Comparison of ENCODE assay signal across 9 cellular contexts in the genomic region with DNA sequence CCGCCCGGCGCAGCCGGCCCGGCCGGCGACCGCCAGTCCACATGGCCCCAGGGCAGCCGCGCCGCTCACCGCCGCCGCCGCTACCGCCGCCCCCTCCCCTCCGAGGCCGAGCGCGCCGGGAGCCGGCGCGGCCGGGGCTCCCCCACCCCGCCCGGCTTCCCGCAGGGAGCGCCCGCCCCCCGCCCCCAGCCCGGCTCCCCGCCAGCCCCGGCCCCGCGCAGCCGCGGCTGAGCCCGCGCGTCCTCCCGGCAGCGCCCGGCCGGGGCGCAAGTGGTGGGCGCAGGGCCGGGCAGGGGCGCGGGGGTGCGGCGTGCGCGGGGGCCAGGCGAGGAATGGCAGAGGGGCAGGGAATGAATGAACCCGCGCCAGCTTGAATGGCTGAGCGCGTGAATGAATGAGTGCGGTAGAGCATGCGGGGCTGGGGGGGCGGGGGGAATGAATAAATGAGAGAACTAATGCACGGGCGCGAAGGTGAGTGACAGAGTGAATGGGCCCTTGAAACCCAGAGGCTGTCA. TPM values are rescaled to one million over a fixed set of nuclear protein-coding genes. Genes with fewer than 3 reads are reported as not detected.
DNase-seq lines count a peak whose midpoint lies in the region; ATAC-seq, FAIRE-seq and TF ChIP-seq lines count a peak whose summit lies in the region.
"Had no signal": no experiment of that assay in that cellular context is flagged by ENCODE, and none has a peak within 500 bp of the region (broad histone marks: within the 10 kb centered on the region; RNA-seq: fewer than 3 reads in every experiment).

A gene with protein sequence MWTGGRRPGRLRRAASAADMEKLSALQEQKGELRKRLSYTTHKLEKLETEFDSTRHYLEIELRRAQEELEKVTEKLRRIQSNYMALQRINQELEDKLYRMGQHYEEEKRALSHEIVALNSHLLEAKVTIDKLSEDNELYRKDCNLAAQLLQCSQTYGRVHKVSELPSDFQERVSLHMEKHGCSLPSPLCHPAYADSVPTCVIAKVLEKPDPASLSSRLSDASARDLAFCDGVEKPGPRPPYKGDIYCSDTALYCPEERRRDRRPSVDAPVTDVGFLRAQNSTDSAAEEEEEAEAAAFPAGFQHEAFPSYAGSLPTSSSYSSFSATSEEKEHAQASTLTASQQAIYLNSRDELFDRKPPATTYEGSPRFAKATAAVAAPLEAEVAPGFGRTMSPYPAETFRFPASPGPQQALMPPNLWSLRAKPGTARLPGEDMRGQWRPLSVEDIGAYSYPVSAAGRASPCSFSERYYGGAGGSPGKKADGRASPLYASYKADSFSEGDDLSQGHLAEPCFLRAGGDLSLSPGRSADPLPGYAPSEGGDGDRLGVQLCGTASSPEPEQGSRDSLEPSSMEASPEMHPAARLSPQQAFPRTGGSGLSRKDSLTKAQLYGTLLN (minus strand): TSS at position 170 of the 515 bp plus-strand sequence. CDS start 127 bp downstream, at position 43.

- H3K4me3 ChIP-seq in brain microvascular endothelial cell (ENCODE audit: low read depth, low read length), result peak within 1 kb of the TSS; percentile 47
- peak within 1 kb of the TSS; percentile 64 for H3K4me3 ChIP-seq in lower lobe of right lung
- H3K4me3 ChIP-seq in tibial nerve, result peak within 1 kb of the TSS; percentile 30 to 64 (median 36)

- no peak within 1 kb of the TSS for H3K27ac ChIP-seq in brain microvascular endothelial cell
- no peak within 1 kb of the TSS for H3K27ac ChIP-seq in lower lobe of right lung
- no peak within 1 kb of the TSS for H3K27ac ChIP-seq in tibial nerve

- no peak for TF ChIP-seq POLR2A in tibial nerve (IDR thresholded peaks at IDR 0.05)
- no peak for TF ChIP-seq POLR2A in GM12891 (IDR thresholded peaks at IDR 0.05; ENCODE audit: low read depth, low read length)

- DNase-seq in activated T-cell treated with anti-CD3 and anti-CD28 coated beads, Interleukin-2, amount 50 U/mL, for 4 hours, result no peak
- DNase-seq in activated T-cell treated with anti-CD3 and anti-CD28 coated beads, Interleukin-2, amount 50 U/mL, for 48 hours, result no peak
- DNase-seq in brain microvascular endothelial cell, result no peak
- no peak for DNase-seq in lower lobe of right lung
- no peak for DNase-seq in tibial nerve (ENCODE audit: low spot score in 2 of 2)
- DNase-seq in GM12891 (ENCODE audit: insufficient read length, low spot score), result no peak
- no peak for DNase-seq in NCI-H526 (lab: John Stamatoyannopoulos, UW)

- peaks cover 22% of the 10 kb centered on the region for H3K27me3 Mint-ChIP-seq in activated T-cell treated with anti-CD3 and anti-CD28 coated beads, Interleukin-2, amount 50 U/mL, for 4 hours (ENCODE audit: low read depth)

- H3K36me3 Mint-ChIP-seq in activated T-cell treated with anti-CD3 and anti-CD28 coated beads, Interleukin-2, amount 50 U/mL, for 4 hours (ENCODE audit: insufficient read depth), result no peaks in the 10 kb centered on the region

- H3K9me3 Mint-ChIP-seq in activated T-cell treated with anti-CD3 and anti-CD28 coated beads, Interleukin-2, amount 50 U/mL, for 4 hours, result no peaks in the 10 kb centered on the region

- no peak for TF ChIP-seq EP300 in tibial nerve (IDR thresholded peaks at IDR 0.05)

- ATAC-seq in activated T-cell treated with anti-CD3 and anti-CD28 coated beads, Interleukin-2, amount 50 U/mL, for 4 hours, result peak; percentile 43 to 51
- ATAC-seq in lower lobe of right lung, result no peak
- no peak for ATAC-seq in HG02798 (IDR thresholded peaks at IDR 0.05; ENCODE audit: poor library complexity, unreplicated experiment)

- no peaks in the 10 kb centered on the region for H3K36me3 ChIP-seq in brain microvascular endothelial cell (replicated peaks)
- no peaks in the 10 kb centered on the region for H3K36me3 ChIP-seq in lower lobe of right lung
- no peaks in the 10 kb centered on the region for H3K36me3 ChIP-seq in tibial nerve

- intact Hi-C loops in lower lobe of right lung (cut with DNase I), result no loop called here

- peaks cover 3% of the 10 kb centered on the region for H3K4me1 Mint-ChIP-seq in activated T-cell treated with anti-CD3 and anti-CD28 coated beads, Interleukin-2, amount 50 U/mL, for 4 hours (ENCODE audit: low read depth)

- no peak for FAIRE-seq in GM12891 (lab: Jason Lieb, UNC)
- FAIRE-seq: G401.6 had no signal

- H3K9me3 ChIP-seq in lower lobe of right lung (no peaks in the 10 kb centered on the region), tibial nerve (no peaks in the 10 kb centered on the region)

- WGBS in tibial nerve, 2 donors, result 2 to 6% methylated on average over 11 to 35 of the region's 66 CpGs

- in situ Hi-C loops in brain microvascular endothelial cell (cut with HindIII; ENCODE audit: low pct_ligation_motif_present, low sequenced_read_pairs), result no loop called here

- H3K4me1 ChIP-seq in lower lobe of right lung (peaks cover 8% of the 10 kb centered on the region), tibial nerve (peaks cover 0 to 18% (median 0%) of the 10 kb centered on the region in 4 donors)

- H3K27me3 ChIP-seq in brain microvascular endothelial cell (replicated peaks) (peaks cover 20% of the 10 kb centered on the region), lower lobe of right lung (ENCODE audit: low read depth) (peaks cover 53% of the 10 kb centered on the region), tibial nerve (peaks cover 0 to 38% of the 10 kb centered on the region in 2 donors)

- H3K4me3 Mint-ChIP-seq in activated T-cell treated with anti-CD3 and anti-CD28 coated beads, Interleukin-2, amount 50 U/mL, for 4 hours, result peak within 1 kb of the TSS; percentile 64

- TF ChIP-seq CTCF in brain microvascular endothelial cell (IDR thresholded peaks at IDR 0.05; ENCODE audit: low read depth, low read length, missing control alignments), result no peak
- no peak for TF ChIP-seq CTCF in lower lobe of right lung (IDR thresholded peaks at IDR 0.05)
- no peak for TF ChIP-seq CTCF in tibial nerve (IDR thresholded peaks at IDR 0.05)

TF ChIP-seq in GM12891, 5 proteins besides CTCF, POLR2A, EP300 and RAD21:
- TF ChIP-seq TAF1 (IDR thresholded peaks at IDR 0.05; ENCODE audit: low read depth, low read length) (no peak), POLR2AphosphoS5 (IDR thresholded peaks at IDR 0.05; ENCODE audit: low read depth, low read length) (no peak)

RNA-seq across cellular contexts. Expression of the gene that starts here (rescaled TPM):
- 1 to 10 TPM in 2 of 3 donors, under 1 TPM in 1; 0.53 to 3.9 (median 2.0) TPM for total RNA-seq in activated T-cell treated with anti-CD3 and anti-CD28 coated beads, Interleukin-2, amount 50 U/mL, for 4 hours
- 1.3 TPM for total RNA-seq in lower lobe of right lung
- total RNA-seq in tibial nerve, result 10 to 100 TPM in 2 of 4 donors, 1 to 10 TPM in 2; 9.6 to 17.0 (median 11.6) TPM
- polyA plus RNA-seq in GM12891 (2012; ENCODE audit: low read depth, missing spikeins), result 0.08 TPM

Comparison
In these comparisons a context has a peak if more than half of its experiments do, and no peak if none do; other contexts are left out.
1. ATAC-seq: peak in activated T-cell treated with anti-CD3 and anti-CD28 coated beads, Interleukin-2, amount 50 U/mL, for 4 hours (2 of 2); none in lower lobe of right lung (0 of 2) and HG02798 (single experiment).
2. Peak in every context shown above with its lines, with median percentiles within 50 percentile points of each other: H3K4me3 ChIP-seq.